ENCODE assay signal across 19 cellular contexts in genomic region chr20:36272547-36273220, GRCh38. TPM values are rescaled to one million over a fixed set of nuclear protein-coding genes. Genes with fewer than 3 reads are reported as not detected.
DNase-seq lines count a peak whose midpoint lies in the region; ATAC-seq, FAIRE-seq and TF ChIP-seq lines count a peak whose summit lies in the region.
"Had no signal": no experiment of that assay in that cellular context is flagged by ENCODE, and none has a peak within 500 bp of the region (broad histone marks: within the 10 kb centered on the region; RNA-seq: fewer than 3 reads in every experiment).

No MANE protein-coding gene starts in this region.

- H4K20me1 ChIP-seq in HepG2 (ENCODE audit: insufficient read depth, low read length), result no peaks in the 10 kb centered on the region
- no peaks in the 10 kb centered on the region for H4K20me1 ChIP-seq in neural progenitor cell (ENCODE audit: low read depth)

- H3K4me3 ChIP-seq in HepG2 (replicated peaks in 1 of 3; ENCODE audit: insufficient read depth in 1 of 3, low read depth in 2 of 3, low read length in 3 of 3) (peak overlapping the region in 2 of 3 experiments; percentile 56 to 58; a peak in 3 of 6 replicates), right lobe of liver (no peak overlapping the region), neural progenitor cell (no peak overlapping the region), sigmoid colon (no peak overlapping the region), WERI-Rb-1 (ENCODE audit: low read depth, low read length) (no peak overlapping the region), upper lobe of left lung (no peak overlapping the region)
- H3K4me3 ChIP-seq: A549, GM23338 had no signal

- no peaks in the 10 kb centered on the region for H3K9me3 ChIP-seq in HepG2 (ENCODE audit: low read length)
- H3K9me3 ChIP-seq in right lobe of liver, result no peaks in the 10 kb centered on the region
- no peaks in the 10 kb centered on the region for H3K9me3 ChIP-seq in neural progenitor cell (ENCODE audit: low read depth)
- no peaks in the 10 kb centered on the region for H3K9me3 ChIP-seq in sigmoid colon
- no peaks in the 10 kb centered on the region for H3K9me3 ChIP-seq in WERI-Rb-1 (ENCODE audit: severe bottlenecking)
- H3K9me3 ChIP-seq in upper lobe of left lung, result no peaks in the 10 kb centered on the region
- H3K9me3 ChIP-seq: A549, Caco-2 had no signal

- in situ Hi-C loops in HepG2 (cut with HindIII; ENCODE audit: extremely low pct_ligation_motif_present, low pct_unique_long_range_greater_than_20kb), result no loop called here

- H3K27me3 Mint-ChIP-seq in neural progenitor cell (ENCODE audit: insufficient read depth, low read depth), result peaks cover 3% of the 10 kb centered on the region

- H3K4me1 Mint-ChIP-seq in neural progenitor cell, result peaks cover 43% of the 10 kb centered on the region

- 63% methylated on average over 12 of the region's 12 CpGs for WGBS in HepG2 (ENCODE audit: low lambda C conversion rate)
- WGBS in right lobe of liver (ENCODE audit: insufficient coverage, low coverage, low lambda C conversion rate, missing lambda C conversion rate), result 66% methylated on average over 8 of the region's 12 CpGs
- WGBS in sigmoid colon, 2 donors, result 78 to 84% methylated on average over 12 of the region's 12 CpGs
- WGBS in upper lobe of left lung, 2 donors, result 82 to 90% methylated on average over 12 of the region's 12 CpGs

- intact Hi-C loops in HepG2 (cut with micrococcal nuclease; ENCODE audit: unreplicated experiment), result loop anchor here (10.0 kb wide), 1 partner anchor 122 kb away; no protein-coding TSS in a partner anchor
- intact Hi-C loops in right lobe of liver (cut with DNase I), result no loop called here
- intact Hi-C loops in sigmoid colon (cut with DNase I), result no loop called here

- CTCF ChIA-PET in HepG2 (lab: Yijun Ruan, JAX; ENCODE audit: low intra/inter-chr PET ratio, low total read pairs), result interaction anchor here (1.2 kb wide), 1 partner anchor 167 kb away, joined by 5 read pairs; no protein-coding TSS in a partner anchor

- POLR2A ChIA-PET in HepG2 (lab: Yijun Ruan, JAX), result interaction anchor here (0.5 to 2.0 kb wide), 3 partner anchors 36 to 202 kb away, joined by 3 to 5 read pairs (median 3); no protein-coding TSS in a partner anchor

- H2AFZ ChIP-seq in HepG2 (ENCODE audit: low read length) (no peak overlapping the region), neural progenitor cell (replicated peaks) (no peak overlapping the region)

- no TSS peak for BruUV-seq in HepG2 (replicated peaks; lab: Mats Ljungman, UMichigan)

- H3K36me3 Mint-ChIP-seq in neural progenitor cell, result no peaks in the 10 kb centered on the region

- no peak overlapping the region for H3K27ac ChIP-seq in HepG2 (ENCODE audit: extremely low read length, insufficient read depth, low read length)
- H3K27ac ChIP-seq in right lobe of liver, result no peak overlapping the region
- H3K27ac ChIP-seq in neural progenitor cell, result no peak overlapping the region
- no peak overlapping the region for H3K27ac ChIP-seq in sigmoid colon
- H3K27ac ChIP-seq in WERI-Rb-1, result no peak overlapping the region
- H3K27ac ChIP-seq in upper lobe of left lung, result no peak overlapping the region
- H3K27ac ChIP-seq: 22Rv1, A549, C4-2B had no signal

- FAIRE-seq in HepG2 (lab: Jason Lieb, UNC), result no peak
- FAIRE-seq: A549, D721Med, G401.6, GM12891, GM18507 had no signal

- no peaks in the 10 kb centered on the region for H3K9me3 Mint-ChIP-seq in neural progenitor cell
- H3K9me3 Mint-ChIP-seq: CD4-positive, alpha-beta T cell; GM23338; H9 had no signal

- H3K4me2 ChIP-seq in HepG2 (ENCODE audit: low read depth, low read length) (peak overlapping the region; percentile 57), neural progenitor cell (no peak overlapping the region)
- H3K4me2 ChIP-seq: A549, GM23338 had no signal

- peak overlapping the region; percentile 46 for H3K4me3 Mint-ChIP-seq in neural progenitor cell
- H3K4me3 Mint-ChIP-seq: CD4-positive, alpha-beta T cell; GM23338; H9 had no signal

- TF ChIP-seq POLR2A in HepG2 (IDR thresholded peaks at IDR 0.05; ENCODE audit: insufficient read depth in 1 of 2, low read depth in 2 of 2, low read length in 2 of 2) (no peak), right lobe of liver (IDR thresholded peaks at IDR 0.05) (no peak), sigmoid colon (IDR thresholded peaks at IDR 0.05) (no peak), upper lobe of left lung (IDR thresholded peaks at IDR 0.05) (no peak)

- ATAC-seq in HepG2, result no peak
- ATAC-seq in right lobe of liver, result no peak
- no peak for ATAC-seq in upper lobe of left lung (ENCODE audit: low FRiP score in 2 of 2)
- ATAC-seq: GM23338 had no signal

- H3K36me3 ChIP-seq in HepG2 (replicated peaks in 1 of 2; ENCODE audit: control insufficient read depth in 1 of 2, insufficient read depth in 2 of 2, low read length in 2 of 2) (no peaks in the 10 kb centered on the region), right lobe of liver (no peaks in the 10 kb centered on the region), neural progenitor cell (no peaks in the 10 kb centered on the region), sigmoid colon (no peaks in the 10 kb centered on the region), WERI-Rb-1 (no peaks in the 10 kb centered on the region), upper lobe of left lung (no peaks in the 10 kb centered on the region)

- H3F3A ChIP-seq in neural progenitor cell (ENCODE audit: low read depth), result no peaks in the 10 kb centered on the region

- peaks cover 35% of the 10 kb centered on the region for H3K4me1 ChIP-seq in HepG2 (ENCODE audit: insufficient read depth, low read length)
- no peaks in the 10 kb centered on the region for H3K4me1 ChIP-seq in right lobe of liver
- peaks cover 19% of the 10 kb centered on the region for H3K4me1 ChIP-seq in neural progenitor cell
- H3K4me1 ChIP-seq in sigmoid colon, result no peaks in the 10 kb centered on the region
- no peaks in the 10 kb centered on the region for H3K4me1 ChIP-seq in upper lobe of left lung
- H3K4me1 ChIP-seq: A549, Caco-2 had no signal

- H3K79me2 ChIP-seq in HepG2 (ENCODE audit: insufficient read depth, low read length) (peaks cover 3% of the 10 kb centered on the region), neural progenitor cell (ENCODE audit: low read depth) (no peaks in the 10 kb centered on the region)

- peaks cover 1 to 30% of the 10 kb centered on the region in 2 experiments; a peak in 4 of 5 replicates for H3K27me3 ChIP-seq in HepG2 (ENCODE audit: control insufficient read depth in 1 of 2, insufficient read depth in 2 of 2, low read length in 2 of 2)
- H3K27me3 ChIP-seq in right lobe of liver, result no peaks in the 10 kb centered on the region
- H3K27me3 ChIP-seq in neural progenitor cell, result no peaks in the 10 kb centered on the region
- H3K27me3 ChIP-seq in sigmoid colon, result peaks cover 0 to 21% (median 13%) of the 10 kb centered on the region in 3 donors
- no peaks in the 10 kb centered on the region for H3K27me3 ChIP-seq in WERI-Rb-1 (ENCODE audit: insufficient read depth, low read depth, severe bottlenecking)
- H3K27me3 ChIP-seq in upper lobe of left lung, result peaks cover 0 to 2% (median 0%) of the 10 kb centered on the region in 4 donors

- no peak for TF ChIP-seq CTCF in HepG2 (CRISPR knock-in tag; IDR thresholded peaks at IDR 0.05)
- no peak for TF ChIP-seq CTCF in right lobe of liver (IDR thresholded peaks at IDR 0.05)
- TF ChIP-seq CTCF in neural progenitor cell (IDR thresholded peaks at IDR 0.05), result no peak
- no peak for TF ChIP-seq CTCF in sigmoid colon (IDR thresholded peaks at IDR 0.05)
- TF ChIP-seq CTCF in WERI-Rb-1 (IDR thresholded peaks at IDR 0.05; ENCODE audit: low read depth, low read length), result no peak
- TF ChIP-seq CTCF in upper lobe of left lung (IDR thresholded peaks at IDR 0.05), result no peak

- no peak overlapping the region for H3K9ac ChIP-seq in HepG2 (ENCODE audit: insufficient read depth, low read depth, low read length)
- H3K9ac ChIP-seq in neural progenitor cell, result no peak overlapping the region

- TF ChIP-seq EP300 in HepG2 (IDR thresholded peaks at IDR 0.05; ENCODE audit: low read depth in 2 of 2, low read length in 2 of 2) (no peak), HepG2 (CRISPR knock-in tag; IDR thresholded peaks at IDR 0.05; ENCODE audit: borderline replicate concordance) (no peak), sigmoid colon (IDR thresholded peaks at IDR 0.05) (no peak), upper lobe of left lung (IDR thresholded peaks at IDR 0.05) (no peak)

- no peak overlapping the region for H3K27ac Mint-ChIP-seq in neural progenitor cell
- H3K27ac Mint-ChIP-seq: CD4-positive, alpha-beta T cell; GM23338 had no signal

- DNase-seq in HepG2 (ENCODE audit: low spot score) (no peak), right lobe of liver (no peak), neural progenitor cell (ENCODE audit: low spot score) (no peak), sigmoid colon (peak; percentile 48), WERI-Rb-1 (no peak), upper lobe of left lung (no peak), RPMI8226 (no peak)
- DNase-seq: AML-193; CD4-positive, alpha-beta T cell; H9 had no signal

- TF ChIP-seq RAD21 in HepG2 (CRISPR knock-in tag; IDR thresholded peaks at IDR 0.05), result no peak

RNA-seq across cellular contexts. Expression of gene DLGAP4, which starts 33.5 kb away (rescaled TPM):
- 13.3 and 15.2 TPM in 2 replicates for total RNA-seq in HepG2 (2016; rRNA removed; fragmentation: Illumina TruSeq; extraction: Trizol)
- total RNA-seq in HepG2 (2016; cell fraction: cytosol; rRNA removed; fragmentation: Illumina TruSeq; extraction: Trizol; ENCODE audit: low read depth), result 17.7 and 20.1 TPM in 2 replicates
- total RNA-seq in HepG2 (2016; cell fraction: insoluble cytoplasmic fraction; rRNA removed; fragmentation: Illumina TruSeq; extraction: Trizol), result 10.7 and 12.5 TPM in 2 replicates
- total RNA-seq in HepG2 (2016; cell fraction: membrane; rRNA removed; fragmentation: Illumina TruSeq; extraction: Trizol), result 30.2 and 36.1 TPM in 2 replicates
- total RNA-seq in HepG2 (2016; cell fraction: nucleus; rRNA removed; fragmentation: Illumina TruSeq; extraction: Trizol), result 14.3 and 17.6 TPM in 2 replicates
- 26.7 and 33.5 TPM in 2 replicates for polyA plus RNA-seq in HepG2 (2011; rRNA removed)
- polyA plus RNA-seq in HepG2 (2011; cell fraction: cytosol; rRNA removed), result 18.9 and 28.9 TPM in 2 replicates
- polyA plus RNA-seq in HepG2 (2011; cell fraction: nucleus; rRNA removed), result 81.3 and 93.4 TPM in 2 replicates
- 33.2 and 39.1 TPM in 2 replicates for polyA plus RNA-seq in HepG2 (2012)
- polyA plus RNA-seq in HepG2 (2016; cell fraction: cytosol; fragmentation: Illumina TruSeq; extraction: Trizol; ENCODE audit: low read depth), result 42.6 and 57.9 TPM in 2 replicates
- 32.0 and 44.7 TPM in 2 replicates for polyA plus RNA-seq in HepG2 (2016; cell fraction: insoluble cytoplasmic fraction; fragmentation: Illumina TruSeq; extraction: Trizol; ENCODE audit: low read depth)
- polyA plus RNA-seq in HepG2 (2016; cell fraction: membrane; fragmentation: Illumina TruSeq; extraction: Trizol; ENCODE audit: low read depth), result 45.4 and 49.0 TPM in 2 replicates
- polyA plus RNA-seq in HepG2 (2016; cell fraction: nucleus; fragmentation: Illumina TruSeq; extraction: Trizol; ENCODE audit: insufficient read depth, low read depth), result 63.9 and 68.5 TPM in 2 replicates
- 15.9 and 38.7 TPM in 2 replicates for polyA minus RNA-seq in HepG2 (2011; rRNA and poly(A)+ RNA removed; ENCODE audit: low replicate concordance)
- polyA minus RNA-seq in HepG2 (2011; cell fraction: cytosol; rRNA and poly(A)+ RNA removed), result 33.7 and 42.9 TPM in 2 replicates
- polyA minus RNA-seq in HepG2 (2011; cell fraction: nucleus; rRNA and poly(A)+ RNA removed), result 29.9 and 33.6 TPM in 2 replicates
- total RNA-seq in right lobe of liver, result 10 to 100 TPM; 15.5 to 35.1 (median 23.2) TPM
- total RNA-seq in neural progenitor cell (ENCODE audit: low replicate concordance), result 21.7 and 74.5 TPM in 2 replicates
- 10 to 100 TPM; 21.0 to 60.7 (median 37.5) TPM for total RNA-seq in sigmoid colon
- polyA plus RNA-seq in sigmoid colon, result 10 to 100 TPM; 21.7 to 36.9 (median 23.4) TPM
- 10 to 100 TPM; 31.5 to 92.0 (median 49.9) TPM for total RNA-seq in upper lobe of left lung

RNA-seq across cellular contexts. Expression of gene AAR2, which starts 36.4 kb away (rescaled TPM):
- total RNA-seq in HepG2 (2016; rRNA removed; fragmentation: Illumina TruSeq; extraction: Trizol) (46.2 and 56.5 TPM in 2 replicates), right lobe of liver (10 to 100 TPM; 11.8 to 16.7 (median 13.5) TPM), neural progenitor cell (ENCODE audit: low replicate concordance) (19.7 and 26.6 TPM in 2 replicates), sigmoid colon (10 to 100 TPM; 26.5 to 39.6 (median 34.8) TPM), upper lobe of left lung (10 to 100 TPM; 19.9 to 42.0 (median 25.3) TPM)
- total RNA-seq in HepG2 (2016; cell fraction: cytosol; rRNA removed; fragmentation: Illumina TruSeq; extraction: Trizol; ENCODE audit: low read depth), result 6.6 and 7.3 TPM in 2 replicates
- 45.1 and 55.7 TPM in 2 replicates for total RNA-seq in HepG2 (2016; cell fraction: insoluble cytoplasmic fraction; rRNA removed; fragmentation: Illumina TruSeq; extraction: Trizol)
- total RNA-seq in HepG2 (2016; cell fraction: membrane; rRNA removed; fragmentation: Illumina TruSeq; extraction: Trizol), result 15.6 and 16.1 TPM in 2 replicates
- 31.3 and 35.6 TPM in 2 replicates for total RNA-seq in HepG2 (2016; cell fraction: nucleus; rRNA removed; fragmentation: Illumina TruSeq; extraction: Trizol)
- polyA plus RNA-seq in HepG2 (2011; rRNA removed) (45.2 and 50.5 TPM in 2 replicates), sigmoid colon (10 to 100 TPM; 11.4 to 22.7 (median 15.3) TPM)
- polyA plus RNA-seq in HepG2 (2011; cell fraction: cytosol; rRNA removed), result 37.7 and 43.1 TPM in 2 replicates
- 28.8 and 29.0 TPM in 2 replicates for polyA plus RNA-seq in HepG2 (2011; cell fraction: nucleus; rRNA removed)
- polyA plus RNA-seq in HepG2 (2012), result 29.3 and 35.7 TPM in 2 replicates
- 4.9 and 5.0 TPM in 2 replicates for polyA plus RNA-seq in HepG2 (2016; cell fraction: cytosol; fragmentation: Illumina TruSeq; extraction: Trizol; ENCODE audit: low read depth)
- 57.6 and 57.7 TPM in 2 replicates for polyA plus RNA-seq in HepG2 (2016; cell fraction: insoluble cytoplasmic fraction; fragmentation: Illumina TruSeq; extraction: Trizol; ENCODE audit: low read depth)
- polyA plus RNA-seq in HepG2 (2016; cell fraction: membrane; fragmentation: Illumina TruSeq; extraction: Trizol; ENCODE audit: low read depth), result 9.6 and 9.7 TPM in 2 replicates
- 41.9 and 45.1 TPM in 2 replicates for polyA plus RNA-seq in HepG2 (2016; cell fraction: nucleus; fragmentation: Illumina TruSeq; extraction: Trizol; ENCODE audit: insufficient read depth, low read depth)
- polyA minus RNA-seq in HepG2 (2011; rRNA and poly(A)+ RNA removed; ENCODE audit: low replicate concordance), result 89.7 and 103 TPM in 2 replicates
- polyA minus RNA-seq in HepG2 (2011; cell fraction: cytosol; rRNA and poly(A)+ RNA removed), result 24.4 and 25.0 TPM in 2 replicates
- polyA minus RNA-seq in HepG2 (2011; cell fraction: nucleus; rRNA and poly(A)+ RNA removed), result 26.8 and 34.2 TPM in 2 replicates

Comparison
In these comparisons a context has a peak if more than half of its experiments do, and no peak if none do; other contexts are left out.
1. H3K4me3 ChIP-seq: peak in HepG2 (2 of 3); none in right lobe of liver (0 of 3), neural progenitor cell (single experiment), sigmoid colon (0 of 4), WERI-Rb-1 (single experiment) and upper lobe of left lung (0 of 4).